8 cellular contexts compared by ENCODE assay signal in genomic region chr7:135979674-135980660, GRCh38. TPM values are rescaled to one million over a fixed set of nuclear protein-coding genes. Genes with fewer than 3 reads are reported as not detected.
DNase-seq lines count a peak whose midpoint lies in the region; ATAC-seq and TF ChIP-seq lines count a peak whose summit lies in the region.

No MANE protein-coding gene starts in this region.

- H3K27ac ChIP-seq in DND-41 (ENCODE audit: low read length) (peak overlapping the region; percentile 65), mesodermal cell (ENCODE audit: low read depth, low read length, severe bottlenecking) (peak overlapping the region; percentile 85), mesendoderm (ENCODE audit: low read depth, low read length) (no peak overlapping the region)

- H3K23ac ChIP-seq in mesendoderm (ENCODE audit: low read length): no peak overlapping the region

- H2BK5ac ChIP-seq in mesendoderm (ENCODE audit: low read length): no peak overlapping the region

- peaks cover 18% of the 10 kb centered on the region; the same call in 1 of the 2 replicates for H4K20me1 ChIP-seq in DND-41 (ENCODE audit: insufficient read depth, low read length)

- H3K4me1 Mint-ChIP-seq in activated T-helper 17 cell treated with anti-CD3 and anti-CD28 coated beads, Interleukin-2, amount 50 U/mL, for 72 hours: peaks cover 42% of the 10 kb centered on the region

- H2AFZ ChIP-seq in DND-41 (ENCODE audit: low read depth, low read length): peak overlapping the region; percentile 82

- H3K27me3 ChIP-seq in DND-41 (ENCODE audit: insufficient read depth, low read length, poor library complexity) (no peaks in the 10 kb centered on the region), mesendoderm (ENCODE audit: insufficient read depth, low read length, poor library complexity) (no peaks in the 10 kb centered on the region)

- H3K4me1 ChIP-seq in DND-41 (ENCODE audit: insufficient read depth, low read length) (peaks cover 62% of the 10 kb centered on the region), mesodermal cell (ENCODE audit: control insufficient read depth, insufficient read depth, low read length, poor library complexity, severe bottlenecking) (peaks cover 23% of the 10 kb centered on the region), mesendoderm (ENCODE audit: control insufficient read depth, low read depth, low read length) (peaks cover 5% of the 10 kb centered on the region)

- no peaks in the 10 kb centered on the region for H3K27me3 Mint-ChIP-seq in activated T-helper 17 cell treated with anti-CD3 and anti-CD28 coated beads, Interleukin-2, amount 50 U/mL, for 72 hours

- DNase-seq in DND-41: no peak
- DNase-seq in effector CD4-positive, alpha-beta T cell: no peak
- DNase-seq in DMS79 (lab: John Stamatoyannopoulos, UW): no peak
- DNase-seq in mesendoderm: no peak

- no peak overlapping the region for H2BK120ac ChIP-seq in mesendoderm (ENCODE audit: low read depth, low read length)

- peaks cover 3% of the 10 kb centered on the region for H3K79me1 ChIP-seq in mesendoderm (ENCODE audit: low read length)

- H3K36me3 ChIP-seq in DND-41 (ENCODE audit: insufficient read depth, low read length) (peaks cover 5% of the 10 kb centered on the region), mesodermal cell (ENCODE audit: control insufficient read depth, insufficient read depth, low read length) (peaks cover 4% of the 10 kb centered on the region), mesendoderm (ENCODE audit: control insufficient read depth, insufficient read depth, low read length) (no peaks in the 10 kb centered on the region)

- peak overlapping the region; percentile 23 for H3K9ac ChIP-seq in DND-41 (ENCODE audit: low read depth, low read length)
- no peak overlapping the region for H3K9ac ChIP-seq in mesendoderm (ENCODE audit: low read length)

- H3K79me2 ChIP-seq in DND-41 (ENCODE audit: insufficient read depth, low read length) (peaks cover 31% of the 10 kb centered on the region), mesendoderm (ENCODE audit: control insufficient read depth, insufficient read depth, low read length) (peaks cover 16% of the 10 kb centered on the region)

- 54 to 92% methylated on average over 1 to 2 of the region's 2 CpGs for WGBS in mesodermal cell (ENCODE audit: insufficient coverage in 2 of 2), 2 experiments
- no CpG with 5 or more reads among the region's 2 CpGs for WGBS in mesendoderm (ENCODE audit: extremely low coverage, insufficient coverage, low lambda C conversion rate)

- H2AK5ac ChIP-seq in mesendoderm (ENCODE audit: low read length): no peak overlapping the region

- H3K9me3 Mint-ChIP-seq in activated T-helper 17 cell treated with anti-CD3 and anti-CD28 coated beads, Interleukin-2, amount 50 U/mL, for 72 hours: no peaks in the 10 kb centered on the region

- no peak for TF ChIP-seq CTCF in DND-41 (IDR thresholded peaks at IDR 0.05; ENCODE audit: borderline replicate concordance, extremely low read depth, low read length, poor library complexity, severe bottlenecking)

- no peak overlapping the region for H4K8ac ChIP-seq in mesendoderm (ENCODE audit: low read depth, low read length)

- H3K9me3 ChIP-seq in DND-41 (ENCODE audit: insufficient read depth, low read length, severe bottlenecking) (no peaks in the 10 kb centered on the region), mesodermal cell (ENCODE audit: control insufficient read depth, low read length) (peaks cover 4% of the 10 kb centered on the region)

- H3K36me3 Mint-ChIP-seq in activated T-helper 17 cell treated with anti-CD3 and anti-CD28 coated beads, Interleukin-2, amount 50 U/mL, for 72 hours (ENCODE audit: low read depth): peaks cover 24% of the 10 kb centered on the region

- H2BK15ac ChIP-seq in mesendoderm (replicated peaks; ENCODE audit: low read depth): no peak overlapping the region

- peak overlapping the region in 1 of 2 experiments; percentile 62; a peak in 2 of 4 replicates for H3K4me3 ChIP-seq in DND-41 (ENCODE audit: low read depth in 1 of 2, low read length in 2 of 2)
- H3K4me3 ChIP-seq in mesodermal cell (ENCODE audit: extremely low read depth, insufficient read depth, low read length, poor library complexity, severe bottlenecking): no peak overlapping the region
- H3K4me3 ChIP-seq in mesendoderm (ENCODE audit: low read length): no peak overlapping the region

- H3K56ac ChIP-seq in mesendoderm (ENCODE audit: low read length): no peak overlapping the region

- H4K5ac ChIP-seq in mesendoderm (ENCODE audit: low read length): no peak overlapping the region

- H3K27ac Mint-ChIP-seq in activated T-helper 17 cell treated with anti-CD3 and anti-CD28 coated beads, Interleukin-2, amount 50 U/mL, for 72 hours: peak overlapping the region; percentile 72

- ATAC-seq in DND-41 (ENCODE audit: insufficient read depth, low read depth): no peak
- peak; percentile 27 for ATAC-seq in HG02870 (IDR thresholded peaks at IDR 0.05; ENCODE audit: unreplicated experiment)
- ATAC-seq in activated T-helper 17 cell treated with anti-CD3 and anti-CD28 coated beads, Interleukin-2, amount 50 U/mL, for 72 hours (replicated peaks): peak; percentile 23
- ATAC-seq in GM19035 (IDR thresholded peaks at IDR 0.05; ENCODE audit: unreplicated experiment): no peak

- H3K4me2 ChIP-seq in DND-41 (ENCODE audit: insufficient read depth, low read length): peak overlapping the region; percentile 70
- no peak overlapping the region for H3K4me2 ChIP-seq in mesendoderm (ENCODE audit: low read length)

- H3K4me3 Mint-ChIP-seq in activated T-helper 17 cell treated with anti-CD3 and anti-CD28 coated beads, Interleukin-2, amount 50 U/mL, for 72 hours: peak overlapping the region; percentile 94

- H3K18ac ChIP-seq in mesendoderm (ENCODE audit: low read length): no peak overlapping the region

- H3K4ac ChIP-seq in mesendoderm (ENCODE audit: low read depth, low read length): no peak overlapping the region

RNA-seq across cellular contexts. Expression of gene MTPN, which starts 2.8 kb away (rescaled TPM):
- total RNA-seq in activated T-helper 17 cell treated with anti-CD3 and anti-CD28 coated beads, Interleukin-2, amount 50 U/mL, for 72 hours: 100 to 1,000 TPM in 1 of 2 donors, 10 to 100 TPM in 1; 99.7 to 149 TPM
- polyA plus RNA-seq in mesodermal cell (2013, experiment 1 of 2): 241 TPM
- polyA plus RNA-seq in mesodermal cell (2013, experiment 2 of 2): 239 TPM
- polyA plus RNA-seq in mesendoderm (2013, experiment 1 of 2): 102 TPM
- polyA plus RNA-seq in mesendoderm (2013, experiment 2 of 2): 102 TPM

Comparison
In these comparisons a context has a peak if more than half of its experiments do, and no peak if none do; other contexts are left out.
1. ATAC-seq: peak in HG02870 (single experiment) and activated T-helper 17 cell treated with anti-CD3 and anti-CD28 coated beads, Interleukin-2, amount 50 U/mL, for 72 hours (single experiment); none in DND-41 (single experiment) and GM19035 (single experiment).